In genomic region chr18:58493516-58494253, GRCh38 we compare ENCODE assay signal across 8 cellular contexts.
DNase-seq lines count a peak whose midpoint lies in the region; FAIRE-seq and TF ChIP-seq lines count a peak whose summit lies in the region.

No MANE protein-coding gene starts in this region.

- peak overlapping the region; percentile 3 for H3K27ac Mint-ChIP-seq in type B pancreatic cell

- CTCF ChIA-PET in SK-N-SH (lab: Yijun Ruan, JAX) = interaction anchor here (0.6 to 4.1 kb wide), 43 partner anchors 9 to 863 kb away, joined by 3 to 20 read pairs (median 4); partner anchors contain the start of gene NEDD4L

- H3K27me3 ChIP-seq in GM23248 (replicated peaks; ENCODE audit: insufficient read depth) (no peaks in the 10 kb centered on the region), SK-N-SH (ENCODE audit: insufficient read depth) (no peaks in the 10 kb centered on the region)

- H3K9me3 ChIP-seq in GM23248 (ENCODE audit: low read depth) = no peaks in the 10 kb centered on the region
- no peaks in the 10 kb centered on the region for H3K9me3 ChIP-seq in SK-N-SH

- H3K4me1 ChIP-seq in GM23248 (ENCODE audit: insufficient read depth) (peaks cover 9% of the 10 kb centered on the region; the same call in 1 of the 2 replicates), SK-N-SH (ENCODE audit: control insufficient read depth in 1 of 2, insufficient read depth in 2 of 2, low read depth in 1 of 2, low read length in 1 of 2) (peaks cover 0 to 4% of the 10 kb centered on the region in 2 experiments; a peak in 1 of 4 replicates)

- peaks cover 24% of the 10 kb centered on the region for H3F3A ChIP-seq in GM23248 (ENCODE audit: insufficient read depth)
- H3F3A ChIP-seq in SK-N-SH (replicated peaks; ENCODE audit: insufficient read depth) = no peaks in the 10 kb centered on the region

- no peak for TF ChIP-seq EP300 in SK-N-SH (IDR thresholded peaks at IDR 0.05; ENCODE audit: borderline replicate concordance in 1 of 2, low read depth in 1 of 2, low read length in 1 of 2)

- H3K9me2 ChIP-seq in GM23248 (ENCODE audit: insufficient read depth) (no peaks in the 10 kb centered on the region), SK-N-SH (no peaks in the 10 kb centered on the region)

- WGBS in GM23248 (ENCODE audit: low coverage in 1 of 2, low lambda C conversion rate in 2 of 2, missing lambda C conversion rate in 2 of 2), 2 experiments = 8 to 12% methylated on average over 18 of the region's 18 CpGs
- WGBS in SK-N-SH (ENCODE audit: low lambda C conversion rate) = 35% methylated on average over 16 of the region's 18 CpGs

- in situ Hi-C loops in GM23248 (cut with MboI) = no loop called here

- no peaks in the 10 kb centered on the region for H3K79me2 ChIP-seq in GM23248 (ENCODE audit: insufficient read depth)
- no peaks in the 10 kb centered on the region for H3K79me2 ChIP-seq in SK-N-SH (ENCODE audit: insufficient read depth)

- peak overlapping the region; percentile 17 for H3K4me2 ChIP-seq in GM23248 (ENCODE audit: unreplicated experiment)
- H3K4me2 ChIP-seq in SK-N-SH = no peak overlapping the region

- H3K27ac ChIP-seq in GM23248 = peak overlapping the region; percentile 63
- no peak overlapping the region for H3K27ac ChIP-seq in SK-N-SH (ENCODE audit: low read depth in 2 of 2, low read length in 1 of 2)

- peak; percentile 88 for TF ChIP-seq RAD21 in SK-N-SH (IDR thresholded peaks at IDR 0.05; ENCODE audit: low read length)

- H4K20me1 ChIP-seq in GM23248 (ENCODE audit: insufficient read depth) (no peaks in the 10 kb centered on the region), SK-N-SH (ENCODE audit: insufficient read depth) (no peaks in the 10 kb centered on the region)

- peaks cover 38% of the 10 kb centered on the region for H3K27me3 Mint-ChIP-seq in type B pancreatic cell

- TF ChIP-seq CTCF in D721Med (IDR thresholded peaks at IDR 0.05; ENCODE audit: insufficient read depth, missing control alignments) (peak; percentile 78), SK-N-SH (IDR thresholded peaks at IDR 0.05) (peak; percentile 94), type B pancreatic cell (conservative IDR thresholded peaks at IDR 0.05) (peak; percentile 95)

- H3K36me3 ChIP-seq in GM23248 (ENCODE audit: low read depth) = peaks cover 5% of the 10 kb centered on the region; the same call in 1 of the 2 replicates
- no peaks in the 10 kb centered on the region for H3K36me3 ChIP-seq in SK-N-SH (replicated peaks in 1 of 2; ENCODE audit: control insufficient read depth in 1 of 2, insufficient read depth in 2 of 2, low read length in 1 of 2)

- no peak overlapping the region for H3K4me3 ChIP-seq in GM23248
- peak overlapping the region in 1 of 2 experiments; percentile 13; a peak in 1 of 4 replicates for H3K4me3 ChIP-seq in SK-N-SH (ENCODE audit: low read depth in 2 of 2, low read length in 1 of 2)

- no peaks in the 10 kb centered on the region for H3K9me3 Mint-ChIP-seq in type B pancreatic cell

- POLR2A ChIA-PET in SK-N-SH (lab: Yijun Ruan, JAX) = no interaction called here

- H3K4me1 Mint-ChIP-seq in type B pancreatic cell (ENCODE audit: unreplicated experiment) = peaks cover 31% of the 10 kb centered on the region

- intact Hi-C loops in posterior vena cava (cut with DNase I) = no loop called here

- peak overlapping the region; percentile 3 for H3K4me3 Mint-ChIP-seq in type B pancreatic cell

- DNase-seq in D721Med (ENCODE audit: insufficient read length, low spot score) (peak; percentile 96), GM23248 (peak; percentile 91), MV-4-11 (lab: John Stamatoyannopoulos, UW) (peak; percentile 45), SK-N-SH (peak; percentile 74), glomerular visceral epithelial cell (ENCODE audit: extremely low spot score) (peak; percentile 79), posterior vena cava (ENCODE audit: low spot score) (peak; percentile 87), type B pancreatic cell (ENCODE audit: extremely low spot score, unreplicated experiment) (no peak)
- peak; percentile 67 for DNase-seq in activated naive CD4-positive, alpha-beta T cell treated with anti-CD3 and anti-CD28 coated beads, Interleukin-2, amount 50 U/mL, for 16 hours

- H3K9ac ChIP-seq in GM23248 (peak overlapping the region; percentile 58), SK-N-SH (no peak overlapping the region)

- no peaks in the 10 kb centered on the region for H3K36me3 Mint-ChIP-seq in type B pancreatic cell

- H2AFZ ChIP-seq in GM23248 (peak overlapping the region; percentile 43; the same call in 1 of the 2 replicates), SK-N-SH (ENCODE audit: low read depth) (no peak overlapping the region)

- FAIRE-seq in D721Med (lab: Jason Lieb, UNC) = peak; percentile 99

TF ChIP-seq in SK-N-SH, 30 proteins besides CTCF, POLR2A, EP300 and RAD21:
- peak; percentile 82 for TF ChIP-seq SMC3 (IDR thresholded peaks at IDR 0.05; ENCODE audit: low read depth, low read length)
- no peak for TF ChIP-seq GABPA (IDR thresholded peaks at IDR 0.05; ENCODE audit: low read depth)
- no peak for TF ChIP-seq RXRA (IDR thresholded peaks at IDR 0.05; ENCODE audit: borderline replicate concordance, low read depth)
